ENCODE assay signal across 23 cellular contexts in genomic region chr12:120744922-120745493, GRCh38. TPM values are rescaled to one million over a fixed set of nuclear protein-coding genes. Genes with fewer than 3 reads are reported as not detected.
DNase-seq lines count a peak whose midpoint lies in the region; ATAC-seq, FAIRE-seq and TF ChIP-seq lines count a peak whose summit lies in the region.
"Had no signal": no experiment of that assay in that cellular context is flagged by ENCODE, and none has a peak within 500 bp of the region (broad histone marks: within the 10 kb centered on the region; RNA-seq: fewer than 3 reads in every experiment).

No MANE protein-coding gene starts in this region.

- no peak overlapping the region for H3K4me3 ChIP-seq in HepG2 (replicated peaks in 1 of 3; ENCODE audit: insufficient read depth in 1 of 3, low read depth in 2 of 3, low read length in 3 of 3)
- H3K4me3 ChIP-seq in right lobe of liver = no peak overlapping the region
- H3K4me3 ChIP-seq in H1 (ENCODE audit: extremely low read depth in 1 of 4, insufficient read depth in 2 of 4, low read depth in 3 of 4, low read length in 4 of 4) = no peak overlapping the region
- no peak overlapping the region for H3K4me3 ChIP-seq in right atrium auricular region
- H3K4me3 ChIP-seq: BLaER1, GM12878, HAP-1 had no signal

- no peak overlapping the region for H4K91ac ChIP-seq in H1 (replicated peaks; ENCODE audit: insufficient read length, low read length)

- H4K8ac ChIP-seq in H1 (ENCODE audit: extremely low read depth, insufficient read depth, low read length) = peak overlapping the region; percentile 14; the same call in 1 of the 2 replicates

- H3K4me1 ChIP-seq in HepG2 (ENCODE audit: insufficient read depth, low read length) (peaks cover 32% of the 10 kb centered on the region), right lobe of liver (peaks cover 0 to 25% (median 9%) of the 10 kb centered on the region in 4 donors), H1 (replicated peaks in 1 of 4; ENCODE audit: control insufficient read depth in 3 of 4, insufficient read depth in 4 of 4, low read length in 3 of 4) (no peaks in the 10 kb centered on the region), right atrium auricular region (no peaks in the 10 kb centered on the region)
- H3K4me1 ChIP-seq: HAP-1 had no signal

- CTCF ChIA-PET in HepG2 (lab: Yijun Ruan, JAX; ENCODE audit: low intra/inter-chr PET ratio, low total read pairs) = no interaction called here
- CTCF ChIA-PET in H1 (lab: Charles Lee; ENCODE audit: partially characterized antibody) = interaction anchor here (1.2 to 1.8 kb wide), 3 partner anchors 16 to 213 kb away, joined by 3 to 4 read pairs (median 3); no protein-coding TSS in a partner anchor

- H3K23me2 ChIP-seq in H1 (ENCODE audit: low read depth, low read length) = no peaks in the 10 kb centered on the region

- FAIRE-seq in HepG2 (lab: Jason Lieb, UNC) (no peak), H1 (lab: Jason Lieb, UNC) (no peak)
- FAIRE-seq: A204.1, D721Med, GM12878, GM19239 had no signal

- ATAC-seq in HepG2 = no peak
- ATAC-seq in right lobe of liver = no peak
- no peak for ATAC-seq in GM21723 (IDR thresholded peaks at IDR 0.05; ENCODE audit: unreplicated experiment)
- no peak for ATAC-seq in GM21360 (IDR thresholded peaks at IDR 0.05; ENCODE audit: unreplicated experiment)
- ATAC-seq: GM12878 had no signal

- H3K56ac ChIP-seq in H1 (replicated peaks; ENCODE audit: insufficient read length, low read depth, low read length) = no peak overlapping the region

- H2AFZ ChIP-seq in HepG2 (ENCODE audit: low read length) = no peak overlapping the region
- H2AFZ ChIP-seq in H1 (ENCODE audit: low read length) = no peak overlapping the region

- H4K5ac ChIP-seq in H1 (ENCODE audit: insufficient read length, low read depth, low read length) = no peak overlapping the region

- DNase-seq in HepG2 (ENCODE audit: low spot score) (no peak), right lobe of liver (no peak), H1 (ENCODE audit: low read depth in 1 of 2, low spot score in 2 of 2) (no peak), nephron progenitor cell (no peak), right atrium auricular region (ENCODE audit: low spot score) (no peak), CD14-positive monocyte (ENCODE audit: low spot score) (no peak)
- DNase-seq: CD4-positive, alpha-beta T cell; CD8-positive, alpha-beta memory T cell; DMS 273 treated with DMSO at 0.1 percent for 48 hours; DMS79; EL; GDM1 had no signal

- H3K14ac ChIP-seq in H1 (ENCODE audit: insufficient read length) = no peak overlapping the region

- peak overlapping the region; percentile 48 for H3K27ac Mint-ChIP-seq in nephron progenitor cell
- H3K27ac Mint-ChIP-seq in CD14-positive monocyte = no peak overlapping the region
- H3K27ac Mint-ChIP-seq: B cell; CD4-positive, alpha-beta T cell; CD8-positive, alpha-beta memory T cell had no signal

- H3K79me2 ChIP-seq in HepG2 (ENCODE audit: insufficient read depth, low read length) (no peaks in the 10 kb centered on the region), H1 (ENCODE audit: control insufficient read depth in 1 of 2, insufficient read depth in 2 of 2, low read length in 2 of 2) (no peaks in the 10 kb centered on the region)

- no peak overlapping the region for H2BK20ac ChIP-seq in H1 (ENCODE audit: low read length)

- TF ChIP-seq EP300 in HepG2 (IDR thresholded peaks at IDR 0.05; ENCODE audit: low read depth in 2 of 2, low read length in 2 of 2) (no peak), HepG2 (CRISPR knock-in tag; IDR thresholded peaks at IDR 0.05; ENCODE audit: borderline replicate concordance) (no peak), H1 (IDR thresholded peaks at IDR 0.05; ENCODE audit: borderline replicate concordance in 1 of 2, low read depth in 2 of 2, low read length in 2 of 2) (no peak)

- H3K23ac ChIP-seq in H1 (ENCODE audit: insufficient read length) = no peak overlapping the region

- H2BK12ac ChIP-seq in H1 (ENCODE audit: low read depth, low read length) = no peak overlapping the region

- no peak for TF ChIP-seq CTCF in HepG2 (CRISPR knock-in tag; IDR thresholded peaks at IDR 0.05)
- no peak for TF ChIP-seq CTCF in right lobe of liver (IDR thresholded peaks at IDR 0.05)
- no peak for TF ChIP-seq CTCF in H1 (IDR thresholded peaks at IDR 0.05; ENCODE audit: control extremely low read depth in 1 of 3, insufficient read depth in 1 of 3, low read depth in 1 of 3, low read length in 3 of 3)
- TF ChIP-seq CTCF in nephron progenitor cell (IDR thresholded peaks at IDR 0.05) = no peak
- no peak for TF ChIP-seq CTCF in right atrium auricular region (IDR thresholded peaks at IDR 0.05)
- TF ChIP-seq CTCF in CD14-positive monocyte (IDR thresholded peaks at IDR 0.05) = no peak

- in situ Hi-C loops in HepG2 (cut with HindIII; ENCODE audit: extremely low pct_ligation_motif_present, low pct_unique_long_range_greater_than_20kb) = no loop called here

- H3K27me3 ChIP-seq in HepG2 (ENCODE audit: control insufficient read depth in 1 of 2, insufficient read depth in 2 of 2, low read length in 2 of 2) (no peaks in the 10 kb centered on the region), right lobe of liver (no peaks in the 10 kb centered on the region), H1 (replicated peaks in 1 of 4; ENCODE audit: control insufficient read depth in 3 of 4, extremely low read depth in 1 of 4, insufficient read depth in 3 of 4, low read length in 3 of 4) (no peaks in the 10 kb centered on the region), right atrium auricular region (no peaks in the 10 kb centered on the region)
- H3K27me3 ChIP-seq: BLaER1 had no signal

- no TSS peak for BruUV-seq in HepG2 (replicated peaks; lab: Mats Ljungman, UMichigan)

- no peak overlapping the region for H3K9ac ChIP-seq in HepG2 (ENCODE audit: insufficient read depth, low read depth, low read length)
- no peak overlapping the region; a peak in 1 of 7 replicates for H3K9ac ChIP-seq in H1 (replicated peaks in 1 of 4; ENCODE audit: extremely low read depth in 1 of 4, low read depth in 3 of 4, low read length in 3 of 4)
- H3K9ac ChIP-seq: BLaER1 had no signal

- H3K18ac ChIP-seq in H1 (ENCODE audit: extremely low read depth, low read length) = no peak overlapping the region

- no peak overlapping the region for H2BK5ac ChIP-seq in H1 (ENCODE audit: low read depth, low read length)

- H3K9me3 Mint-ChIP-seq in nephron progenitor cell (no peaks in the 10 kb centered on the region), CD14-positive monocyte (no peaks in the 10 kb centered on the region)
- H3K9me3 Mint-ChIP-seq: CD4-positive, alpha-beta T cell; CD8-positive, alpha-beta memory T cell had no signal

- peaks cover 6% of the 10 kb centered on the region for H3K27me3 Mint-ChIP-seq in nephron progenitor cell (ENCODE audit: low read depth, poor library complexity)
- peaks cover 0 to 2% (median 0%) of the 10 kb centered on the region in 3 donors for H3K27me3 Mint-ChIP-seq in CD14-positive monocyte (ENCODE audit: low read depth in 3 of 3)
- H3K27me3 Mint-ChIP-seq: B cell; CD4-positive, alpha-beta T cell; CD8-positive, alpha-beta memory T cell had no signal

- no peak overlapping the region for H3K4ac ChIP-seq in H1 (replicated peaks; ENCODE audit: insufficient read length, low read depth, low read length)

- no peak for TF ChIP-seq RAD21 in HepG2 (CRISPR knock-in tag; IDR thresholded peaks at IDR 0.05)
- TF ChIP-seq RAD21 in H1 (IDR thresholded peaks at IDR 0.05 in 1 of 2, conservative IDR thresholded peaks at IDR 0.05 in 1 of 2; ENCODE audit: low read depth in 2 of 2, low read length in 2 of 2) = no peak

- no peaks in the 10 kb centered on the region for H3K36me3 ChIP-seq in HepG2 (replicated peaks in 1 of 2; ENCODE audit: control insufficient read depth in 1 of 2, insufficient read depth in 2 of 2, low read length in 2 of 2)
- no peaks in the 10 kb centered on the region for H3K36me3 ChIP-seq in right lobe of liver
- no peaks in the 10 kb centered on the region for H3K36me3 ChIP-seq in H1 (ENCODE audit: control insufficient read depth in 2 of 4, insufficient read depth in 4 of 4, low read length in 3 of 4)
- no peaks in the 10 kb centered on the region for H3K36me3 ChIP-seq in right atrium auricular region
- H3K36me3 ChIP-seq: BLaER1, HAP-1 had no signal

- intact Hi-C loops in HepG2 (cut with micrococcal nuclease; ENCODE audit: unreplicated experiment) (no loop called here), right lobe of liver (cut with DNase I) (no loop called here), CD14-positive monocyte (cut with micrococcal nuclease) (no loop called here)

- no peaks in the 10 kb centered on the region for H4K20me1 ChIP-seq in HepG2 (ENCODE audit: insufficient read depth, low read length)
- no peaks in the 10 kb centered on the region for H4K20me1 ChIP-seq in H1 (replicated peaks in 1 of 2; ENCODE audit: control insufficient read depth in 1 of 2, insufficient read depth in 2 of 2, low read length in 2 of 2)
- H4K20me1 ChIP-seq: BLaER1 had no signal

- no peak overlapping the region for H3K27ac ChIP-seq in HepG2 (ENCODE audit: extremely low read length, insufficient read depth, low read length)
- no peak overlapping the region for H3K27ac ChIP-seq in right lobe of liver
- no peak overlapping the region for H3K27ac ChIP-seq in H1 (ENCODE audit: low read depth, low read length)
- H3K27ac ChIP-seq in right atrium auricular region = no peak overlapping the region
- H3K27ac ChIP-seq: 22Rv1, BLaER1, C4-2B had no signal

- WGBS in HepG2 (ENCODE audit: low lambda C conversion rate) = 70% methylated on average over 9 of the region's 15 CpGs
- WGBS in right lobe of liver (ENCODE audit: insufficient coverage, low coverage, low lambda C conversion rate, missing lambda C conversion rate) = 77% methylated on average over 4 of the region's 15 CpGs
- WGBS in H1 (ENCODE audit: extremely low coverage in 1 of 2, insufficient coverage in 1 of 2, insufficient read length in 1 of 2, insufficient replicate concordance in 2 of 2, low coverage in 1 of 2, low lambda C conversion rate in 2 of 2, missing lambda C conversion rate in 1 of 2), 2 experiments = 95% methylated on average over 15 of the region's 15 CpGs; no CpG with 5 or more reads in 1 of the 2 experiments

- H2BK120ac ChIP-seq in H1 (replicated peaks; ENCODE audit: low read depth, low read length) = no peak overlapping the region

- POLR2A ChIA-PET in HepG2 (lab: Yijun Ruan, JAX) (no interaction called here), H1 (lab: Charles Lee; ENCODE audit: partially characterized antibody) (interaction anchor here (0.6 to 0.7 kb wide), 2 partner anchors 134 to 248 kb away, joined by 4 read pairs; no protein-coding TSS in a partner anchor)

- TF ChIP-seq POLR2A in HepG2 (IDR thresholded peaks at IDR 0.05; ENCODE audit: insufficient read depth in 1 of 2, low read depth in 2 of 2, low read length in 2 of 2) (no peak), right lobe of liver (IDR thresholded peaks at IDR 0.05) (no peak), H1 (IDR thresholded peaks at IDR 0.05; ENCODE audit: control extremely low read depth in 1 of 2, low read depth in 2 of 2, low read length in 2 of 2) (no peak)

- H3K4me3 Mint-ChIP-seq in nephron progenitor cell = no peak overlapping the region
- H3K4me3 Mint-ChIP-seq in CD14-positive monocyte = no peak overlapping the region
- H3K4me3 Mint-ChIP-seq: B cell; CD4-positive, alpha-beta T cell; CD8-positive, alpha-beta memory T cell had no signal

- no peak overlapping the region for H2BK15ac ChIP-seq in H1 (ENCODE audit: low read length)

- H3K4me2 ChIP-seq in HepG2 (ENCODE audit: low read depth, low read length) = no peak overlapping the region
- no peak overlapping the region for H3K4me2 ChIP-seq in H1 (ENCODE audit: insufficient read depth in 1 of 2, low read depth in 2 of 2, low read length in 2 of 2)
- H3K4me2 ChIP-seq: BLaER1 had no signal

- no peak overlapping the region for H2AK5ac ChIP-seq in H1 (ENCODE audit: low read depth, low read length)

- H3K9me3 ChIP-seq in HepG2 (ENCODE audit: low read length) (no peaks in the 10 kb centered on the region), right lobe of liver (no peaks in the 10 kb centered on the region), H1 (ENCODE audit: insufficient read depth in 2 of 2, low read depth in 1 of 2, low read length in 1 of 2) (no peaks in the 10 kb centered on the region), right atrium auricular region (no peaks in the 10 kb centered on the region)
- H3K9me3 ChIP-seq: BLaER1, HAP-1 had no signal

- H3K4me1 Mint-ChIP-seq in nephron progenitor cell = peaks cover 30% of the 10 kb centered on the region
- no peaks in the 10 kb centered on the region for H3K4me1 Mint-ChIP-seq in CD14-positive monocyte
- H3K4me1 Mint-ChIP-seq: B cell had no signal

- no peaks in the 10 kb centered on the region for H3K79me1 ChIP-seq in H1 (ENCODE audit: low read depth, low read length)

- no peaks in the 10 kb centered on the region for H3K36me3 Mint-ChIP-seq in nephron progenitor cell (ENCODE audit: low read depth)
- peaks cover 0 to 2% of the 10 kb centered on the region in 2 donors for H3K36me3 Mint-ChIP-seq in CD14-positive monocyte

RNA-seq across cellular contexts. Expression of gene ACADS, which starts 19.4 kb away (rescaled TPM):
- total RNA-seq in HepG2 (2016; rRNA removed; fragmentation: Illumina TruSeq; extraction: Trizol) (22.4 and 27.7 TPM in 2 replicates), right lobe of liver (100 to 1,000 TPM in 5 of 6 experiments, 10 to 100 TPM in 1; 94.1 to 172 (median 156) TPM), right atrium auricular region (10 to 100 TPM; 58.6 to 92.6 TPM)
- 6.0 and 6.3 TPM in 2 replicates for total RNA-seq in HepG2 (2016; cell fraction: cytosol; rRNA removed; fragmentation: Illumina TruSeq; extraction: Trizol; ENCODE audit: low read depth)
- total RNA-seq in HepG2 (2016; cell fraction: insoluble cytoplasmic fraction; rRNA removed; fragmentation: Illumina TruSeq; extraction: Trizol) = 23.1 and 29.1 TPM in 2 replicates
- 9.4 and 9.6 TPM in 2 replicates for total RNA-seq in HepG2 (2016; cell fraction: membrane; rRNA removed; fragmentation: Illumina TruSeq; extraction: Trizol)
- 15.4 and 17.9 TPM in 2 replicates for total RNA-seq in HepG2 (2016; cell fraction: nucleus; rRNA removed; fragmentation: Illumina TruSeq; extraction: Trizol)
- polyA plus RNA-seq in HepG2 (2011; rRNA removed) (17.4 and 25.4 TPM in 2 replicates), H1 (2011; rRNA removed) (7.5 and 8.7 TPM in 2 replicates), CD14-positive monocyte (10 to 100 TPM; 18.2 to 25.1 TPM)
- 18.0 and 24.2 TPM in 2 replicates for polyA plus RNA-seq in HepG2 (2011; cell fraction: cytosol; rRNA removed)
- 56.5 and 57.9 TPM in 2 replicates for polyA plus RNA-seq in HepG2 (2011; cell fraction: nucleus; rRNA removed)
- 16.1 and 18.5 TPM in 2 replicates for polyA plus RNA-seq in HepG2 (2012)
- 4.5 and 4.6 TPM in 2 replicates for polyA plus RNA-seq in HepG2 (2016; cell fraction: cytosol; fragmentation: Illumina TruSeq; extraction: Trizol; ENCODE audit: low read depth)
- polyA plus RNA-seq in HepG2 (2016; cell fraction: insoluble cytoplasmic fraction; fragmentation: Illumina TruSeq; extraction: Trizol; ENCODE audit: low read depth) = 17.0 and 22.0 TPM in 2 replicates
- 5.6 and 5.7 TPM in 2 replicates for polyA plus RNA-seq in HepG2 (2016; cell fraction: membrane; fragmentation: Illumina TruSeq; extraction: Trizol; ENCODE audit: low read depth)
- polyA plus RNA-seq in HepG2 (2016; cell fraction: nucleus; fragmentation: Illumina TruSeq; extraction: Trizol; ENCODE audit: insufficient read depth, low read depth) = 30.9 and 31.9 TPM in 2 replicates
- polyA minus RNA-seq in HepG2 (2011; rRNA and poly(A)+ RNA removed; ENCODE audit: low replicate concordance) = 6.9 and 23.2 TPM in 2 replicates
- 15.2 and 16.1 TPM in 2 replicates for polyA minus RNA-seq in HepG2 (2011; cell fraction: cytosol; rRNA and poly(A)+ RNA removed)
- polyA minus RNA-seq in HepG2 (2011; cell fraction: nucleus; rRNA and poly(A)+ RNA removed) = 9.3 and 10.6 TPM in 2 replicates
- 3.9 and 4.9 TPM in 2 replicates for total RNA-seq in H1 (2021; fragmentation: NEBNext Ultra II Directional; extraction: Animal tissue kit (Norgen Biotek cat#: 25700))
- polyA plus RNA-seq in H1 (2011; cell fraction: cytosol; rRNA removed) = 8.2 TPM
- polyA plus RNA-seq in H1 (2011; cell fraction: nucleus; rRNA removed) = 11.5 TPM
- 3.4 to 8.5 TPM (median 6.3 TPM) in 4 replicates for polyA plus RNA-seq in H1 (2012, experiment 1 of 2)
- polyA plus RNA-seq in H1 (2012, experiment 2 of 2) = 4.5 TPM
- polyA plus RNA-seq in H1 (2013, experiment 1 of 2) = 2.9 TPM
- polyA plus RNA-seq in H1 (2013, experiment 2 of 2) = 2.5 TPM
- 1.3 and 2.9 TPM in 2 replicates for polyA minus RNA-seq in H1 (2011; rRNA and poly(A)+ RNA removed)
- 3.9 TPM for polyA minus RNA-seq in H1 (2011; cell fraction: cytosol; rRNA and poly(A)+ RNA removed)
- 3.2 TPM for polyA minus RNA-seq in H1 (2011; cell fraction: nucleus; rRNA and poly(A)+ RNA removed)

RNA-seq across cellular contexts. Expression of gene UNC119B, which starts 34.8 kb away (rescaled TPM):
- 19.6 and 30.7 TPM in 2 replicates for total RNA-seq in HepG2 (2016; rRNA removed; fragmentation: Illumina TruSeq; extraction: Trizol)
- 4.9 and 5.2 TPM in 2 replicates for total RNA-seq in HepG2 (2016; cell fraction: cytosol; rRNA removed; fragmentation: Illumina TruSeq; extraction: Trizol; ENCODE audit: low read depth)
- 20.3 and 28.2 TPM in 2 replicates for total RNA-seq in HepG2 (2016; cell fraction: insoluble cytoplasmic fraction; rRNA removed; fragmentation: Illumina TruSeq; extraction: Trizol)
- 13.5 and 13.6 TPM in 2 replicates for total RNA-seq in HepG2 (2016; cell fraction: membrane; rRNA removed; fragmentation: Illumina TruSeq; extraction: Trizol)
- total RNA-seq in HepG2 (2016; cell fraction: nucleus; rRNA removed; fragmentation: Illumina TruSeq; extraction: Trizol) = 15.8 and 19.8 TPM in 2 replicates
- 18.6 and 19.7 TPM in 2 replicates for polyA plus RNA-seq in HepG2 (2011; rRNA removed)
- 14.9 and 17.8 TPM in 2 replicates for polyA plus RNA-seq in HepG2 (2011; cell fraction: cytosol; rRNA removed)
- polyA plus RNA-seq in HepG2 (2011; cell fraction: nucleus; rRNA removed) = 19.3 and 19.7 TPM in 2 replicates
- polyA plus RNA-seq in HepG2 (2012) = 16.7 and 17.6 TPM in 2 replicates
- polyA plus RNA-seq in HepG2 (2016; cell fraction: cytosol; fragmentation: Illumina TruSeq; extraction: Trizol; ENCODE audit: low read depth) = 3.8 and 4.1 TPM in 2 replicates
- polyA plus RNA-seq in HepG2 (2016; cell fraction: insoluble cytoplasmic fraction; fragmentation: Illumina TruSeq; extraction: Trizol; ENCODE audit: low read depth) = 27.6 and 27.9 TPM in 2 replicates
- 9.0 TPM in 2 replicates for polyA plus RNA-seq in HepG2 (2016; cell fraction: membrane; fragmentation: Illumina TruSeq; extraction: Trizol; ENCODE audit: low read depth)
- 25.6 and 26.1 TPM in 2 replicates for polyA plus RNA-seq in HepG2 (2016; cell fraction: nucleus; fragmentation: Illumina TruSeq; extraction: Trizol; ENCODE audit: insufficient read depth, low read depth)
- polyA minus RNA-seq in HepG2 (2011; rRNA and poly(A)+ RNA removed; ENCODE audit: low replicate concordance) = 27.6 and 29.3 TPM in 2 replicates
- polyA minus RNA-seq in HepG2 (2011; cell fraction: cytosol; rRNA and poly(A)+ RNA removed) = 14.1 and 15.8 TPM in 2 replicates
- polyA minus RNA-seq in HepG2 (2011; cell fraction: nucleus; rRNA and poly(A)+ RNA removed) = 11.6 and 11.8 TPM in 2 replicates
- 10 to 100 TPM in 1 of 6 experiments, 1 to 10 TPM in 5; 4.7 to 10.2 (median 6.6) TPM for total RNA-seq in right lobe of liver
- 50.1 and 51.9 TPM in 2 replicates for total RNA-seq in H1 (2021; fragmentation: NEBNext Ultra II Directional; extraction: Animal tissue kit (Norgen Biotek cat#: 25700))
- 40.5 and 40.6 TPM in 2 replicates for polyA plus RNA-seq in H1 (2011; rRNA removed)
- polyA plus RNA-seq in H1 (2011; cell fraction: cytosol; rRNA removed) = 51.3 TPM
- 36.7 TPM for polyA plus RNA-seq in H1 (2011; cell fraction: nucleus; rRNA removed)
- polyA plus RNA-seq in H1 (2012, experiment 1 of 2) = 39.9 to 51.9 TPM (median 44.9 TPM) in 4 replicates
- 18.4 TPM for polyA plus RNA-seq in H1 (2012, experiment 2 of 2)
- 22.7 TPM for polyA plus RNA-seq in H1 (2013, experiment 1 of 2)
- polyA plus RNA-seq in H1 (2013, experiment 2 of 2) = 21.6 TPM
- polyA minus RNA-seq in H1 (2011; rRNA and poly(A)+ RNA removed) = 59.9 and 64.9 TPM in 2 replicates
- polyA minus RNA-seq in H1 (2011; cell fraction: cytosol; rRNA and poly(A)+ RNA removed) = 33.0 TPM
- polyA minus RNA-seq in H1 (2011; cell fraction: nucleus; rRNA and poly(A)+ RNA removed) = 28.7 TPM
- 10 to 100 TPM in 1 of 2 donors, 1 to 10 TPM in 1; 8.9 to 13.1 TPM for total RNA-seq in right atrium auricular region
- polyA plus RNA-seq in CD14-positive monocyte = 1 to 10 TPM; 1.1 to 2.1 TPM

RNA-seq across cellular contexts. Expression of gene MLEC, which starts 58.1 kb away (rescaled TPM):
- 95.5 and 156 TPM in 2 replicates for total RNA-seq in HepG2 (2016; rRNA removed; fragmentation: Illumina TruSeq; extraction: Trizol)
- 31.1 and 43.3 TPM in 2 replicates for total RNA-seq in HepG2 (2016; cell fraction: cytosol; rRNA removed; fragmentation: Illumina TruSeq; extraction: Trizol; ENCODE audit: low read depth)
- 92.5 and 153 TPM in 2 replicates for total RNA-seq in HepG2 (2016; cell fraction: insoluble cytoplasmic fraction; rRNA removed; fragmentation: Illumina TruSeq; extraction: Trizol)
- total RNA-seq in HepG2 (2016; cell fraction: membrane; rRNA removed; fragmentation: Illumina TruSeq; extraction: Trizol) = 74.8 and 84.9 TPM in 2 replicates
- total RNA-seq in HepG2 (2016; cell fraction: nucleus; rRNA removed; fragmentation: Illumina TruSeq; extraction: Trizol) = 133 and 164 TPM in 2 replicates
- polyA plus RNA-seq in HepG2 (2011; rRNA removed) = 35.3 and 49.8 TPM in 2 replicates
- 26.8 and 37.8 TPM in 2 replicates for polyA plus RNA-seq in HepG2 (2011; cell fraction: cytosol; rRNA removed)
- polyA plus RNA-seq in HepG2 (2011; cell fraction: nucleus; rRNA removed) = 18.9 and 25.8 TPM in 2 replicates
- polyA plus RNA-seq in HepG2 (2012) = 53.8 and 55.5 TPM in 2 replicates
- polyA plus RNA-seq in HepG2 (2016; cell fraction: cytosol; fragmentation: Illumina TruSeq; extraction: Trizol; ENCODE audit: low read depth) = 50.6 and 60.4 TPM in 2 replicates
- polyA plus RNA-seq in HepG2 (2016; cell fraction: insoluble cytoplasmic fraction; fragmentation: Illumina TruSeq; extraction: Trizol; ENCODE audit: low read depth) = 79.3 and 82.1 TPM in 2 replicates
- 61.3 and 75.0 TPM in 2 replicates for polyA plus RNA-seq in HepG2 (2016; cell fraction: membrane; fragmentation: Illumina TruSeq; extraction: Trizol; ENCODE audit: low read depth)
- 177 and 196 TPM in 2 replicates for polyA plus RNA-seq in HepG2 (2016; cell fraction: nucleus; fragmentation: Illumina TruSeq; extraction: Trizol; ENCODE audit: insufficient read depth, low read depth)
- 39.9 and 58.9 TPM in 2 replicates for polyA minus RNA-seq in HepG2 (2011; rRNA and poly(A)+ RNA removed; ENCODE audit: low replicate concordance)
- 37.0 and 60.4 TPM in 2 replicates for polyA minus RNA-seq in HepG2 (2011; cell fraction: cytosol; rRNA and poly(A)+ RNA removed)
- 19.3 and 30.8 TPM in 2 replicates for polyA minus RNA-seq in HepG2 (2011; cell fraction: nucleus; rRNA and poly(A)+ RNA removed)
- 100 to 1,000 TPM; 102 to 193 (median 126) TPM for total RNA-seq in right lobe of liver
- total RNA-seq in H1 (2021; fragmentation: NEBNext Ultra II Directional; extraction: Animal tissue kit (Norgen Biotek cat#: 25700)) = 260 and 266 TPM in 2 replicates
- 34.4 and 37.1 TPM in 2 replicates for polyA plus RNA-seq in H1 (2011; rRNA removed)
- polyA plus RNA-seq in H1 (2011; cell fraction: cytosol; rRNA removed) = 50.8 TPM
- polyA plus RNA-seq in H1 (2011; cell fraction: nucleus; rRNA removed) = 26.0 TPM
- polyA plus RNA-seq in H1 (2012, experiment 1 of 2) = 98.6 to 133 TPM (median 116 TPM) in 4 replicates
- 61.6 TPM for polyA plus RNA-seq in H1 (2012, experiment 2 of 2)
- 141 TPM for polyA plus RNA-seq in H1 (2013, experiment 1 of 2)
- polyA plus RNA-seq in H1 (2013, experiment 2 of 2) = 191 TPM
- 89.4 and 147 TPM in 2 replicates for polyA minus RNA-seq in H1 (2011; rRNA and poly(A)+ RNA removed)
- polyA minus RNA-seq in H1 (2011; cell fraction: cytosol; rRNA and poly(A)+ RNA removed) = 75.7 TPM
- 32.8 TPM for polyA minus RNA-seq in H1 (2011; cell fraction: nucleus; rRNA and poly(A)+ RNA removed)
- 100 to 1,000 TPM in 1 of 2 donors, 10 to 100 TPM in 1; 89.7 to 179 TPM for total RNA-seq in right atrium auricular region
- 10 to 100 TPM; 65.3 to 79.5 TPM for polyA plus RNA-seq in CD14-positive monocyte
